ENCODE assay signal across 8 cellular contexts in genomic region chr3:71681224-71681668, GRCh38. TPM values are rescaled to one million over a fixed set of nuclear protein-coding genes. Genes with fewer than 3 reads are reported as not detected.
DNase-seq lines count a peak whose midpoint lies in the region; ATAC-seq and TF ChIP-seq lines count a peak whose summit lies in the region.

No MANE protein-coding gene starts in this region.

- POLR2A ChIA-PET in RWPE1 (lab: Yijun Ruan, JAX; ENCODE audit: low non-redundant PET), result no interaction called here

- H4K20me1 ChIP-seq in H9 (ENCODE audit: control insufficient read depth, insufficient read depth, insufficient read length), result no peaks in the 10 kb centered on the region

- CTCF ChIA-PET in RWPE1 (lab: Yijun Ruan, JAX), result interaction anchor here (0.5 to 1.2 kb wide), 6 partner anchors 26 to 372 kb away, joined by 3 read pairs; no protein-coding TSS in a partner anchor

- no peak overlapping the region for H3T11ph ChIP-seq in H9 (ENCODE audit: low read length)

- H3K27me3 ChIP-seq in H9 (ENCODE audit: insufficient read depth, low read length), result no peaks in the 10 kb centered on the region

- H3K4ac ChIP-seq in H9 (ENCODE audit: low read depth, low read length), result no peak overlapping the region

- H3K27me3 Mint-ChIP-seq in CD14-positive monocyte (ENCODE audit: low read depth in 3 of 3) (peaks cover 0 to 3% (median 0%) of the 10 kb centered on the region in 3 donors), H9 (ENCODE audit: low read depth) (no peaks in the 10 kb centered on the region)

- no peaks in the 10 kb centered on the region for H3K79me1 ChIP-seq in H9 (ENCODE audit: insufficient read depth, low read depth, low read length, poor library complexity, severe bottlenecking)

- no peak overlapping the region for H2BK20ac ChIP-seq in H9 (ENCODE audit: low read depth, low read length, poor library complexity, severe bottlenecking)

- H4K91ac ChIP-seq in H9 (ENCODE audit: insufficient read length, low read depth, low read length), result no peak overlapping the region

- no peak overlapping the region for H2AK5ac ChIP-seq in H9 (ENCODE audit: insufficient read length, low read length)

- H3K27ac Mint-ChIP-seq in CD14-positive monocyte (peak overlapping the region in 6 of 7 donors; percentile 2 to 74 (median 38)), H9 (peak overlapping the region; percentile 57 to 76 (median 76); a peak in 4 of 7 replicates)

- no peak overlapping the region for H4K8ac ChIP-seq in H9 (replicated peaks; ENCODE audit: insufficient read length, low read depth, low read length)

- H3K79me2 ChIP-seq in H9 (ENCODE audit: insufficient read depth, low read length), result no peaks in the 10 kb centered on the region

- H3K56ac ChIP-seq in H9 (ENCODE audit: insufficient read length, low read depth, low read length), result no peak overlapping the region

- H3K36me3 Mint-ChIP-seq in CD14-positive monocyte, result peaks cover 54 to 66% of the 10 kb centered on the region in 2 donors
- peaks cover 0 to 2% (median 2%) of the 10 kb centered on the region in 3 experiments; a peak in 3 of 7 replicates for H3K36me3 Mint-ChIP-seq in H9 (ENCODE audit: insufficient read depth in 1 of 3, low read depth in 3 of 3)

- intact Hi-C loops in CD14-positive monocyte (cut with micrococcal nuclease), result no loop called here

- H3K23me2 ChIP-seq in H9 (ENCODE audit: insufficient read length, low read depth, low read length, poor library complexity, severe bottlenecking), result no peaks in the 10 kb centered on the region

- no peak overlapping the region for H2BK15ac ChIP-seq in H9 (ENCODE audit: low read depth, low read length)

- H2BK12ac ChIP-seq in H9 (ENCODE audit: insufficient read length, low read depth, low read length), result no peak overlapping the region

- peak; percentile 77 for TF ChIP-seq CTCF in CD14-positive monocyte (IDR thresholded peaks at IDR 0.05)
- TF ChIP-seq CTCF in H9 (conservative IDR thresholded peaks at IDR 0.05), result peak; percentile 90
- TF ChIP-seq CTCF in RWPE1 (conservative IDR thresholded peaks at IDR 0.05; ENCODE audit: low read depth), result peak; percentile 80

- no peak for ATAC-seq in GM21786 (IDR thresholded peaks at IDR 0.05; ENCODE audit: unreplicated experiment)

- peak overlapping the region in 1 of 2 donors; percentile 35 for H3K4me3 Mint-ChIP-seq in CD14-positive monocyte
- no peak overlapping the region for H3K4me3 Mint-ChIP-seq in H9

- no peak overlapping the region for H2BK120ac ChIP-seq in H9 (ENCODE audit: low read depth, low read length, poor library complexity, severe bottlenecking)

- H3K9me3 ChIP-seq in H9 (ENCODE audit: control insufficient read depth, low read depth, low read length), result no peaks in the 10 kb centered on the region

- DNase-seq in CD14-positive monocyte (ENCODE audit: low spot score), result no peak
- DNase-seq in H9, result peak; percentile 69
- peak; percentile 44 for DNase-seq in RWPE1 (ENCODE audit: low spot score)
- DNase-seq in caudate nucleus (lab: John Stamatoyannopoulos, UW), result peak in 31 of 61 donors; percentile 5 to 79 (median 27)
- peak; percentile 53 for DNase-seq in kidney tubule cell (ENCODE audit: low spot score)
- DNase-seq in stimulated activated CD4-positive, alpha-beta T cell treated with anti-CD3 and anti-CD28 coated beads, Interleukin-2, amount 100 ng/mL, for 4 hours (ENCODE audit: low read depth), result peak; percentile 3
- no peak for DNase-seq in NCI-H2029 (lab: John Stamatoyannopoulos, UW)

- H3K4me1 ChIP-seq in H9 (ENCODE audit: insufficient read depth, low read length), result peaks cover 4% of the 10 kb centered on the region; the same call in 1 of the 2 replicates

- WGBS in H9 (ENCODE audit: extremely low coverage, insufficient read length, low lambda C conversion rate), result no CpG with 5 or more reads among the region's 7 CpGs

- no peak overlapping the region for H2BK5ac ChIP-seq in H9 (ENCODE audit: insufficient read length, low read length)

- H3K4me1 Mint-ChIP-seq in CD14-positive monocyte (peaks cover 25% of the 10 kb centered on the region), H9 (peaks cover 25 to 26% of the 10 kb centered on the region in 2 experiments)

- no peak overlapping the region for H4K5ac ChIP-seq in H9 (ENCODE audit: insufficient read length, low read depth, low read length)

- H3K14ac ChIP-seq in H9 (ENCODE audit: insufficient read depth, low read length), result no peak overlapping the region

- H3K9me3 Mint-ChIP-seq in CD14-positive monocyte (no peaks in the 10 kb centered on the region), H9 (no peaks in the 10 kb centered on the region)

- H3K23ac ChIP-seq in H9 (ENCODE audit: insufficient read length, low read depth, low read length), result no peak overlapping the region

- no peak overlapping the region for H3K18ac ChIP-seq in H9 (ENCODE audit: insufficient read length, low read depth, low read length)

- H3K27ac ChIP-seq in H9 (ENCODE audit: insufficient read length, low read depth, low read length) (no peak overlapping the region), RWPE1 (peak overlapping the region; percentile 73), caudate nucleus (ENCODE audit: low read depth, low read length) (no peak overlapping the region)

- H2AFZ ChIP-seq in H9 (ENCODE audit: low read length), result no peak overlapping the region

- H3K4me2 ChIP-seq in H9 (ENCODE audit: insufficient read depth, insufficient read length, low read length), result no peak overlapping the region

- H3K9ac ChIP-seq in H9 (ENCODE audit: extremely low read depth, insufficient read length, low read length), result no peak overlapping the region

RNA-seq across cellular contexts. Expression of gene EIF4E3, which starts 44.0 kb away (rescaled TPM):
- polyA plus RNA-seq in CD14-positive monocyte, result 100 to 1,000 TPM in 1 of 2 donors, 10 to 100 TPM in 1; 58.6 to 111 TPM
- 12.9 and 13.1 TPM in 2 replicates for total RNA-seq in H9 (2021)

Comparison
In these comparisons a context has a peak if more than half of its experiments do, and no peak if none do; other contexts are left out.
1. DNase-seq: peak in H9 (single experiment), RWPE1 (single experiment), caudate nucleus (31 of 61), kidney tubule cell (single experiment) and stimulated activated CD4-positive, alpha-beta T cell treated with anti-CD3 and anti-CD28 coated beads, Interleukin-2, amount 100 ng/mL, for 4 hours (single experiment); none in CD14-positive monocyte (single experiment) and NCI-H2029 (single experiment).
2. Peak in every context shown above with its lines, with median percentiles within 50 percentile points of each other: CTCF ChIP-seq.